ENCODE assay signal across 21 cellular contexts in the genomic region with DNA sequence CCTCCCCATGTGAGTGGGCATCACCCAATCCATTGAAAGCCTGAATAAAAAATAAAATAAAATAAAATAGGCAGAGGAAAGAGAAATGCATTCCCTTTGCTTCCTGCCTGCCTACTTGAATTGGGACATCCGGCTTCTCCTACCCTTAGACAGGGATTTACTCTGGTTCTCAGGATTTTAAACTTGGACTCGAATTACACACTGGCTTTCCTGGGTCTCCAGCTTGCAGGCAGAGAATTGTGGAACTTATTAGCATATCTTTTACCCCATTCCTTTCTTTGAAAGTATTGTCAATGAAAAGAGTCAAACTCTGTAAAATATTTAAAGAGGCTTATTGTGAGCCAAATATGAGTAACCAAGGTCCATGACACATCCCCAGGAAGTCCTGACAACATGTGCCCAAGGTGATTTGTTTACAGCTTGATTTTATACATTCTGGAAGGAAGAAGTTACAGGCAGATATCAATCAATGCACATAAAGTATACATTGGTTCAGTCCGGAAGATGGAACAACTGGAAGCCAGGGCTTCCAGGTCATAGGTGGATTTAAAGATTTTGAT.
"Had no signal": no experiment of that assay in that cellular context is flagged by ENCODE, and none has a peak within 500 bp of the region (broad histone marks: within the 10 kb centered on the region; RNA-seq: fewer than 3 reads in every experiment).

No MANE protein-coding gene starts in this region.

- H3K4me3 ChIP-seq: breast epithelium, esophagus muscularis mucosa, left ventricle myocardium inferior, thoracic aorta, upper lobe of left lung had no signal

- FAIRE-seq: TTC549 had no signal

- H3K9ac ChIP-seq: parathyroid adenoma had no signal

- H3K27me3 Mint-ChIP-seq: activated CD4-positive, alpha-beta memory T cell treated with anti-CD3 and anti-CD28 coated beads, Interleukin-2, amount 10 ng/mL, durations not matched to agents 7 days and 5 days; activated CD8-positive, alpha-beta memory T cell treated with anti-CD3 and anti-CD28 coated beads, Interleukin-2, amount 10 ng/mL, durations not matched to agents 7 days and 5 days had no signal

- H3K4me3 Mint-ChIP-seq: activated CD4-positive, alpha-beta memory T cell treated with anti-CD3 and anti-CD28 coated beads, Interleukin-2, amount 10 ng/mL, durations not matched to agents 7 days and 5 days; activated CD4-positive, alpha-beta T cell treated with anti-CD3 and anti-CD28 coated beads for 36 hours; activated CD8-positive, alpha-beta memory T cell treated with anti-CD3 and anti-CD28 coated beads, Interleukin-2, amount 10 ng/mL, durations not matched to agents 7 days and 5 days; activated naive CD4-positive, alpha-beta T cell treated with anti-CD3 and anti-CD28 coated beads for 36 hours; stimulated activated naive B cell treated with anti-CD40 and anti-IgM and Interleukin-4, amounts not matched to agents 10 μg/mL and 1 μg/mL and 100 μg/mL, for 72 hours; T-helper 2 cell treated with Interferon-gamma antibody and Interleukin-4, amounts not matched to agents 5 μg/mL and 100 μg/mL, for 36 hours had no signal

- DNase-seq: activated CD4-positive, alpha-beta memory T cell treated with anti-CD3 and anti-CD28 coated beads, Interleukin-2, amount 10 ng/mL, durations not matched to agents 7 days and 5 days; activated CD4-positive, alpha-beta T cell treated with anti-CD3 and anti-CD28 coated beads for 36 hours; activated CD8-positive, alpha-beta memory T cell treated with anti-CD3 and anti-CD28 coated beads, Interleukin-2, amount 10 ng/mL, durations not matched to agents 7 days and 5 days; activated naive CD4-positive, alpha-beta T cell treated with anti-CD3 and anti-CD28 coated beads for 36 hours; activated T-cell treated with anti-CD3 and anti-CD28 coated beads, Interleukin-2, amount 50 U/mL, for 1 hour; aorta; cerebellar nuclear complex; cortex of kidney; hypothalamus; left ventricle myocardium inferior; mammary epithelial cell; stimulated activated naive B cell treated with anti-CD40 and anti-IgM and Interleukin-4, amounts not matched to agents 10 μg/mL and 1 μg/mL and 100 μg/mL, for 72 hours; upper lobe of left lung had no signal

- H3K4me1 ChIP-seq: breast epithelium, esophagus muscularis mucosa, left ventricle myocardium inferior, upper lobe of left lung had no signal

- H3K79me2 ChIP-seq: parathyroid adenoma had no signal

- H3K27me3 ChIP-seq: breast epithelium, esophagus muscularis mucosa, neutrophil, upper lobe of left lung had no signal

- ATAC-seq: activated CD4-positive, alpha-beta T cell treated with anti-CD3 and anti-CD28 coated beads for 36 hours; activated CD8-positive, alpha-beta memory T cell treated with anti-CD3 and anti-CD28 coated beads, Interleukin-2, amount 10 ng/mL, durations not matched to agents 7 days and 5 days; sciatic nerve; stimulated activated naive B cell treated with anti-CD40 and anti-IgM and Interleukin-4, amounts not matched to agents 10 μg/mL and 1 μg/mL and 100 μg/mL, for 72 hours had no signal

- H2AFZ ChIP-seq: parathyroid adenoma had no signal

- H3K4me1 Mint-ChIP-seq: activated CD4-positive, alpha-beta memory T cell treated with anti-CD3 and anti-CD28 coated beads, Interleukin-2, amount 10 ng/mL, durations not matched to agents 7 days and 5 days; activated CD4-positive, alpha-beta T cell treated with anti-CD3 and anti-CD28 coated beads for 36 hours; activated CD8-positive, alpha-beta memory T cell treated with anti-CD3 and anti-CD28 coated beads, Interleukin-2, amount 10 ng/mL, durations not matched to agents 7 days and 5 days; stimulated activated naive B cell treated with anti-CD40 and anti-IgM and Interleukin-4, amounts not matched to agents 10 μg/mL and 1 μg/mL and 100 μg/mL, for 72 hours had no signal

- H3K36me3 ChIP-seq: breast epithelium, esophagus muscularis mucosa, left ventricle myocardium inferior, neutrophil, thoracic aorta, upper lobe of left lung had no signal

- H3K27ac ChIP-seq: breast epithelium, esophagus muscularis mucosa, left ventricle myocardium inferior, neutrophil, parathyroid adenoma, thoracic aorta, upper lobe of left lung had no signal

- H3K36me3 Mint-ChIP-seq: activated CD8-positive, alpha-beta memory T cell treated with anti-CD3 and anti-CD28 coated beads, Interleukin-2, amount 10 ng/mL, durations not matched to agents 7 days and 5 days had no signal
